In genomic region chr3:15120986-15121385, GRCh38 we compare ENCODE assay signal across 18 cellular contexts. TPM values are rescaled to one million over a fixed set of nuclear protein-coding genes. Genes with fewer than 3 reads are reported as not detected.
DNase-seq lines count a peak whose midpoint lies in the region; ATAC-seq, FAIRE-seq and TF ChIP-seq lines count a peak whose summit lies in the region.
"Had no signal": no experiment of that assay in that cellular context is flagged by ENCODE, and none has a peak within 500 bp of the region (broad histone marks: within the 10 kb centered on the region; RNA-seq: fewer than 3 reads in every experiment).

No MANE protein-coding gene starts in this region.

- H3K9me3 Mint-ChIP-seq in activated T-helper 1 cell treated with anti-CD3 and anti-CD28 coated beads, Interleukin-12 subunit alpha, Interleukin-12 subunit beta, Interleukin-2, Interleukin-4 antibody, amounts not matched to agents 30 ng/mL and 10 ng/mL and 1 ng/mL, durations not matched to agents 14 hours and 24 hours and 36 hours = no peaks in the 10 kb centered on the region
- no peaks in the 10 kb centered on the region for H3K9me3 Mint-ChIP-seq in activated naive CD8-positive, alpha-beta T cell treated with anti-CD3 and anti-CD28 coated beads, Interleukin-2, amount 50 U/mL, for 24 hours
- H3K9me3 Mint-ChIP-seq: CD8-positive, alpha-beta T cell had no signal

- intact Hi-C loops in activated T-helper 1 cell treated with anti-CD3 and anti-CD28 coated beads, Interleukin-12 subunit alpha, Interleukin-12 subunit beta, Interleukin-2, Interleukin-4 antibody, amounts not matched to agents 30 ng/mL and 10 ng/mL and 1 ng/mL, durations not matched to agents 14 hours and 24 hours and 36 hours (cut with micrococcal nuclease) = no loop called here

- DNase-seq in COLO668 (lab: John Stamatoyannopoulos, UW; ENCODE audit: unreplicated experiment) (peak; percentile 27), GM18507 (ENCODE audit: extremely low spot score, insufficient read length, low read depth) (no peak), NCI-H69 (lab: John Stamatoyannopoulos, UW) (peak; percentile 25), H54 (ENCODE audit: insufficient read length, low spot score) (no peak), Ammon's horn (ENCODE audit: low spot score) (no peak)
- DNase-seq in activated T-helper 1 cell treated with anti-CD3 and anti-CD28 coated beads, Interleukin-12 subunit alpha, Interleukin-12 subunit beta, Interleukin-2, Interleukin-4 antibody, amounts not matched to agents 30 ng/mL and 10 ng/mL and 1 ng/mL, durations not matched to agents 14 hours and 24 hours and 36 hours (ENCODE audit: low spot score) = no peak
- no peak for DNase-seq in activated naive CD8-positive, alpha-beta T cell treated with anti-CD3 and anti-CD28 coated beads, Interleukin-2, amount 50 U/mL, for 24 hours
- DNase-seq: activated CD4-positive, CD25-positive, alpha-beta regulatory T cell treated with anti-CD3 and anti-CD28 coated beads, Interleukin-2, amount 50 U/mL, for 72 hours; activated effector memory CD4-positive, alpha-beta T cell treated with Interleukin-2 at 50 U/mL for 16 hours; amygdala; CD8-positive, alpha-beta T cell; central memory CD4-positive, alpha-beta T cell; glutamatergic neuron; NCI-H446 treated with DMSO at 0.1 percent for 48 hours; pancreas; substantia nigra had no signal

- TF ChIP-seq POLR2A in H54 (IDR thresholded peaks at IDR 0.05; ENCODE audit: low read depth, low read length) = no peak

- H3K27ac Mint-ChIP-seq in activated T-helper 1 cell treated with anti-CD3 and anti-CD28 coated beads, Interleukin-12 subunit alpha, Interleukin-12 subunit beta, Interleukin-2, Interleukin-4 antibody, amounts not matched to agents 30 ng/mL and 10 ng/mL and 1 ng/mL, durations not matched to agents 14 hours and 24 hours and 36 hours = no peak overlapping the region
- no peak overlapping the region for H3K27ac Mint-ChIP-seq in activated naive CD8-positive, alpha-beta T cell treated with anti-CD3 and anti-CD28 coated beads, Interleukin-2, amount 50 U/mL, for 24 hours
- H3K27ac Mint-ChIP-seq: CD8-positive, alpha-beta T cell had no signal

- peak; percentile 65 for FAIRE-seq in GM18507 (lab: Jason Lieb, UNC)
- FAIRE-seq in H54 (lab: Jason Lieb, UNC) = no peak
- FAIRE-seq: G401.6, pancreas had no signal

- H3K36me3 Mint-ChIP-seq in activated T-helper 1 cell treated with anti-CD3 and anti-CD28 coated beads, Interleukin-12 subunit alpha, Interleukin-12 subunit beta, Interleukin-2, Interleukin-4 antibody, amounts not matched to agents 30 ng/mL and 10 ng/mL and 1 ng/mL, durations not matched to agents 14 hours and 24 hours and 36 hours (ENCODE audit: low read depth) = peaks cover 2% of the 10 kb centered on the region
- H3K36me3 Mint-ChIP-seq in activated naive CD8-positive, alpha-beta T cell treated with anti-CD3 and anti-CD28 coated beads, Interleukin-2, amount 50 U/mL, for 24 hours (ENCODE audit: low read depth) = no peaks in the 10 kb centered on the region
- H3K36me3 Mint-ChIP-seq: CD8-positive, alpha-beta T cell had no signal

- peaks cover 5% of the 10 kb centered on the region for H3K4me1 Mint-ChIP-seq in activated T-helper 1 cell treated with anti-CD3 and anti-CD28 coated beads, Interleukin-12 subunit alpha, Interleukin-12 subunit beta, Interleukin-2, Interleukin-4 antibody, amounts not matched to agents 30 ng/mL and 10 ng/mL and 1 ng/mL, durations not matched to agents 14 hours and 24 hours and 36 hours (ENCODE audit: low read depth)
- H3K4me1 Mint-ChIP-seq in activated naive CD8-positive, alpha-beta T cell treated with anti-CD3 and anti-CD28 coated beads, Interleukin-2, amount 50 U/mL, for 24 hours = peaks cover 3% of the 10 kb centered on the region

- peak; percentile 70 for ATAC-seq in HG03521 (IDR thresholded peaks at IDR 0.05; ENCODE audit: unreplicated experiment)
- ATAC-seq in activated naive CD8-positive, alpha-beta T cell treated with anti-CD3 and anti-CD28 coated beads, Interleukin-2, amount 50 U/mL, for 24 hours = no peak
- ATAC-seq: CD8-positive, alpha-beta T cell; pancreas had no signal

- H3K4me3 Mint-ChIP-seq in activated T-helper 1 cell treated with anti-CD3 and anti-CD28 coated beads, Interleukin-12 subunit alpha, Interleukin-12 subunit beta, Interleukin-2, Interleukin-4 antibody, amounts not matched to agents 30 ng/mL and 10 ng/mL and 1 ng/mL, durations not matched to agents 14 hours and 24 hours and 36 hours = no peak overlapping the region
- H3K4me3 Mint-ChIP-seq in activated naive CD8-positive, alpha-beta T cell treated with anti-CD3 and anti-CD28 coated beads, Interleukin-2, amount 50 U/mL, for 24 hours = no peak overlapping the region
- H3K4me3 Mint-ChIP-seq: CD8-positive, alpha-beta T cell had no signal

- peaks cover 2% of the 10 kb centered on the region for H3K27me3 Mint-ChIP-seq in activated T-helper 1 cell treated with anti-CD3 and anti-CD28 coated beads, Interleukin-12 subunit alpha, Interleukin-12 subunit beta, Interleukin-2, Interleukin-4 antibody, amounts not matched to agents 30 ng/mL and 10 ng/mL and 1 ng/mL, durations not matched to agents 14 hours and 24 hours and 36 hours (ENCODE audit: insufficient read depth)
- peaks cover 10% of the 10 kb centered on the region for H3K27me3 Mint-ChIP-seq in activated naive CD8-positive, alpha-beta T cell treated with anti-CD3 and anti-CD28 coated beads, Interleukin-2, amount 50 U/mL, for 24 hours

RNA-seq across cellular contexts. Expression of gene RBSN, which starts 22.0 kb away (rescaled TPM):
- total RNA-seq in activated T-helper 1 cell treated with anti-CD3 and anti-CD28 coated beads, Interleukin-12 subunit alpha, Interleukin-12 subunit beta, Interleukin-2, Interleukin-4 antibody, amounts not matched to agents 30 ng/mL and 10 ng/mL and 1 ng/mL, durations not matched to agents 14 hours and 24 hours and 36 hours = 11.7 and 12.5 TPM in 2 replicates

RNA-seq across cellular contexts. Expression of gene MRPS25, which starts 55.9 kb away (rescaled TPM):
- 96.5 and 105 TPM in 2 replicates for total RNA-seq in activated T-helper 1 cell treated with anti-CD3 and anti-CD28 coated beads, Interleukin-12 subunit alpha, Interleukin-12 subunit beta, Interleukin-2, Interleukin-4 antibody, amounts not matched to agents 30 ng/mL and 10 ng/mL and 1 ng/mL, durations not matched to agents 14 hours and 24 hours and 36 hours

Comparison
In these comparisons a context has a peak if more than half of its experiments do, and no peak if none do; other contexts are left out.
1. DNase-seq: peak in COLO668 (single experiment) and NCI-H69 (single experiment); none in GM18507 (single experiment), activated T-helper 1 cell treated with anti-CD3 and anti-CD28 coated beads, Interleukin-12 subunit alpha, Interleukin-12 subunit beta, Interleukin-2, Interleukin-4 antibody, amounts not matched to agents 30 ng/mL and 10 ng/mL and 1 ng/mL, durations not matched to agents 14 hours and 24 hours and 36 hours (single experiment), H54 (single experiment), activated naive CD8-positive, alpha-beta T cell treated with anti-CD3 and anti-CD28 coated beads, Interleukin-2, amount 50 U/mL, for 24 hours (single experiment) and Ammon's horn (single experiment).